In genomic region chr16:17432902-17433576, GRCh38 we compare ENCODE assay signal across 19 cellular contexts. TPM values are rescaled to one million over a fixed set of nuclear protein-coding genes. Genes with fewer than 3 reads are reported as not detected.
DNase-seq lines count a peak whose midpoint lies in the region; ATAC-seq and TF ChIP-seq lines count a peak whose summit lies in the region.
"Had no signal": no experiment of that assay in that cellular context is flagged by ENCODE, and none has a peak within 500 bp of the region (broad histone marks: within the 10 kb centered on the region; RNA-seq: fewer than 3 reads in every experiment).

No MANE protein-coding gene starts in this region.

- POLR2A ChIA-PET in naive thymus-derived CD4-positive, alpha-beta T cell (lab: Charles Lee), result no interaction called here

- H3K27ac ChIP-seq in ACC112 (ENCODE audit: low read depth, low read length) (peak overlapping the region; percentile 22), SU-DHL-6 (ENCODE audit: low read depth, low read length) (no peak overlapping the region; the same call in none of the 2 replicates), neural progenitor cell (no peak overlapping the region)
- H3K27ac ChIP-seq in naive thymus-derived CD4-positive, alpha-beta T cell (ENCODE audit: low read depth, low read length), result no peak overlapping the region
- H3K27ac ChIP-seq: SJCRH30 had no signal

- CTCF ChIA-PET in naive thymus-derived CD4-positive, alpha-beta T cell (lab: Charles Lee), result interaction anchor here (1.0 kb wide), 1 partner anchor 100 kb away, joined by 3 read pairs; no protein-coding TSS in a partner anchor

- ATAC-seq in naive thymus-derived CD4-positive, alpha-beta T cell, result no peak
- ATAC-seq: activated naive CD8-positive, alpha-beta T cell treated with anti-CD3 and anti-CD28 coated beads, Interleukin-2, amount 50 U/mL, for 24 hours had no signal

- no peaks in the 10 kb centered on the region for H3K36me3 ChIP-seq in ACC112 (ENCODE audit: insufficient read depth, low read length)
- 0 out of 2 replicates have a peak, but pooled peaks cover 4% of the 10 kb centered on the region for H3K36me3 ChIP-seq in SU-DHL-6 (ENCODE audit: low read length)
- no peaks in the 10 kb centered on the region for H3K36me3 ChIP-seq in neural progenitor cell
- no peaks in the 10 kb centered on the region for H3K36me3 ChIP-seq in naive thymus-derived CD4-positive, alpha-beta T cell (ENCODE audit: control insufficient read depth in 2 of 3, insufficient read depth in 3 of 3, low read length in 3 of 3)
- H3K36me3 ChIP-seq: SJCRH30 had no signal

- peaks cover 15% of the 10 kb centered on the region for H3K4me1 Mint-ChIP-seq in neural progenitor cell
- peaks cover 13 to 49% (median 29%) of the 10 kb centered on the region in 7 donors for H3K4me1 Mint-ChIP-seq in naive thymus-derived CD4-positive, alpha-beta T cell

- H3K4me2 ChIP-seq in SU-DHL-6 (ENCODE audit: low read depth, low read length, poor library complexity, severe bottlenecking), result peak overlapping the region; percentile 17
- peak overlapping the region; percentile 50 for H3K4me2 ChIP-seq in neural progenitor cell

- H3K9me2 ChIP-seq in SU-DHL-6 (replicated peaks; ENCODE audit: insufficient read depth, low read length), result no peaks in the 10 kb centered on the region

- H3K9ac ChIP-seq in SU-DHL-6 (ENCODE audit: low read length) (no peak overlapping the region), neural progenitor cell (no peak overlapping the region)

- H3K79me2 ChIP-seq in ACC112 (ENCODE audit: control insufficient read depth, insufficient read depth, low read length, unreplicated experiment), result peaks cover 48% of the 10 kb centered on the region
- H3K79me2 ChIP-seq in SU-DHL-6 (ENCODE audit: insufficient read depth, low read length), result peaks cover 57% of the 10 kb centered on the region
- H3K79me2 ChIP-seq in neural progenitor cell (ENCODE audit: low read depth), result no peaks in the 10 kb centered on the region

- TF ChIP-seq CTCF in SU-DHL-6 (IDR thresholded peaks at IDR 0.05; ENCODE audit: insufficient read depth, low read length, poor library complexity, severe bottlenecking) (no peak), fibroblast of pulmonary artery (IDR thresholded peaks at IDR 0.05; ENCODE audit: low read length, missing control alignments) (no peak), neural progenitor cell (IDR thresholded peaks at IDR 0.05) (no peak)

- H3K4me3 Mint-ChIP-seq in neural progenitor cell, result no peak overlapping the region
- H3K4me3 Mint-ChIP-seq in naive thymus-derived CD4-positive, alpha-beta T cell, result no peak overlapping the region
- H3K4me3 Mint-ChIP-seq: activated CD4-positive, alpha-beta T cell treated with anti-CD3 and anti-CD28 coated beads, Interleukin-2, amount 10 ng/mL, durations not matched to agents 7 days and 5 days; activated naive CD8-positive, alpha-beta T cell treated with anti-CD3 and anti-CD28 coated beads, Interleukin-2, amount 50 U/mL, for 24 hours; activated T-cell treated with anti-CD3 and anti-CD28 coated beads, Interleukin-2, amount 50 U/mL, for 24 hours had no signal

- H3K27me3 ChIP-seq in ACC112 (ENCODE audit: insufficient read depth, low read length), result no peaks in the 10 kb centered on the region
- no peaks in the 10 kb centered on the region for H3K27me3 ChIP-seq in SU-DHL-6 (ENCODE audit: low read length)
- no peaks in the 10 kb centered on the region for H3K27me3 ChIP-seq in neural progenitor cell
- no peaks in the 10 kb centered on the region for H3K27me3 ChIP-seq in naive thymus-derived CD4-positive, alpha-beta T cell (ENCODE audit: control insufficient read depth in 2 of 2, insufficient read depth in 2 of 2, low read length in 2 of 2)
- H3K27me3 ChIP-seq: SJCRH30 had no signal

- DNase-seq in fibroblast of pulmonary artery (ENCODE audit: low read depth) (peak; percentile 38), neural progenitor cell (ENCODE audit: low spot score) (no peak), Ammon's horn (ENCODE audit: low spot score) (no peak), DMS53 treated with DMSO at 0.1 percent for 48 hours (lab: John Stamatoyannopoulos, UW; ENCODE audit: unreplicated experiment) (no peak), NCI-H2171 (lab: John Stamatoyannopoulos, UW) (no peak)
- DNase-seq in naive thymus-derived CD4-positive, alpha-beta T cell, result no peak
- DNase-seq: ACHN; activated CD4-positive, alpha-beta T cell treated with anti-CD3 and anti-CD28 coated beads, Interleukin-2, amount 10 ng/mL, durations not matched to agents 7 days and 5 days; activated naive CD8-positive, alpha-beta T cell treated with anti-CD3 and anti-CD28 coated beads, Interleukin-2, amount 50 U/mL, for 24 hours; activated T-cell treated with anti-CD3 and anti-CD28 coated beads, Interleukin-2, amount 50 U/mL, for 24 hours; NCI-H187; NCI-H510A; SJCRH30; small intestine; T-helper 9 cell had no signal

- H3F3A ChIP-seq in SU-DHL-6 (ENCODE audit: insufficient read depth) (peaks cover 11% of the 10 kb centered on the region; the same call in 1 of the 2 replicates), neural progenitor cell (ENCODE audit: low read depth) (peaks cover 37% of the 10 kb centered on the region)

- H3K4me3 ChIP-seq in ACC112 (ENCODE audit: low read depth, low read length) (no peak overlapping the region), SU-DHL-6 (ENCODE audit: insufficient read depth, low read length, poor library complexity, severe bottlenecking) (no peak overlapping the region), fibroblast of pulmonary artery (replicated peaks; ENCODE audit: low read depth, low read length) (no peak overlapping the region), neural progenitor cell (no peak overlapping the region)
- no peak overlapping the region for H3K4me3 ChIP-seq in naive thymus-derived CD4-positive, alpha-beta T cell (ENCODE audit: low read length)
- H3K4me3 ChIP-seq: coronary artery, lung, SJCRH30 had no signal

- no peak overlapping the region for H2AFZ ChIP-seq in ACC112 (ENCODE audit: low read length, unreplicated experiment)
- H2AFZ ChIP-seq in SU-DHL-6 (ENCODE audit: low read depth, low read length, severe bottlenecking), result no peak overlapping the region
- no peak overlapping the region for H2AFZ ChIP-seq in neural progenitor cell (replicated peaks)

- peaks cover 2% of the 10 kb centered on the region for H3K36me3 Mint-ChIP-seq in neural progenitor cell
- H3K36me3 Mint-ChIP-seq in naive thymus-derived CD4-positive, alpha-beta T cell, result peaks cover 3 to 44% (median 17%) of the 10 kb centered on the region in 5 donors

- H3K27ac Mint-ChIP-seq in neural progenitor cell, result no peak overlapping the region
- peak overlapping the region in 1 of 9 donors; percentile 14 for H3K27ac Mint-ChIP-seq in naive thymus-derived CD4-positive, alpha-beta T cell
- H3K27ac Mint-ChIP-seq: activated CD4-positive, alpha-beta T cell treated with anti-CD3 and anti-CD28 coated beads, Interleukin-2, amount 10 ng/mL, durations not matched to agents 7 days and 5 days; activated naive CD8-positive, alpha-beta T cell treated with anti-CD3 and anti-CD28 coated beads, Interleukin-2, amount 50 U/mL, for 24 hours; activated T-cell treated with anti-CD3 and anti-CD28 coated beads, Interleukin-2, amount 50 U/mL, for 24 hours had no signal

- intact Hi-C loops in naive thymus-derived CD4-positive, alpha-beta T cell (cut with micrococcal nuclease), result no loop called here

- H3K9me3 ChIP-seq in SU-DHL-6 (ENCODE audit: insufficient read depth, low read length), result no peaks in the 10 kb centered on the region
- no peaks in the 10 kb centered on the region for H3K9me3 ChIP-seq in neural progenitor cell (ENCODE audit: low read depth)
- no peaks in the 10 kb centered on the region for H3K9me3 ChIP-seq in naive thymus-derived CD4-positive, alpha-beta T cell (ENCODE audit: control insufficient read depth in 2 of 3, low read length in 3 of 3)
- H3K9me3 ChIP-seq: SJCRH30 had no signal

- peaks cover 3% of the 10 kb centered on the region for H3K9me3 Mint-ChIP-seq in neural progenitor cell
- H3K9me3 Mint-ChIP-seq in naive thymus-derived CD4-positive, alpha-beta T cell, result no peaks in the 10 kb centered on the region
- H3K9me3 Mint-ChIP-seq: activated CD4-positive, alpha-beta T cell treated with anti-CD3 and anti-CD28 coated beads, Interleukin-2, amount 10 ng/mL, durations not matched to agents 7 days and 5 days; activated naive CD8-positive, alpha-beta T cell treated with anti-CD3 and anti-CD28 coated beads, Interleukin-2, amount 50 U/mL, for 24 hours; activated T-cell treated with anti-CD3 and anti-CD28 coated beads, Interleukin-2, amount 50 U/mL, for 24 hours had no signal

- H4K20me1 ChIP-seq in SU-DHL-6 (ENCODE audit: low read depth, low read length), result no peaks in the 10 kb centered on the region
- peaks cover 27% of the 10 kb centered on the region for H4K20me1 ChIP-seq in neural progenitor cell (ENCODE audit: low read depth)

- H3K4me1 ChIP-seq in ACC112 (ENCODE audit: control insufficient read depth, insufficient read depth, low read length, unreplicated experiment) (peaks cover 17% of the 10 kb centered on the region), neural progenitor cell (peaks cover 27% of the 10 kb centered on the region)
- peaks cover under 1 to 2% of the 10 kb centered on the region in 2 donors for H3K4me1 ChIP-seq in naive thymus-derived CD4-positive, alpha-beta T cell (ENCODE audit: control insufficient read depth in 2 of 2, insufficient read depth in 2 of 2, low read length in 2 of 2)
- H3K4me1 ChIP-seq: SJCRH30 had no signal

- H3K27me3 Mint-ChIP-seq in neural progenitor cell (ENCODE audit: insufficient read depth, low read depth), result peaks cover 9% of the 10 kb centered on the region
- H3K27me3 Mint-ChIP-seq in naive thymus-derived CD4-positive, alpha-beta T cell, result no peaks in the 10 kb centered on the region
- H3K27me3 Mint-ChIP-seq: activated CD4-positive, alpha-beta T cell treated with anti-CD3 and anti-CD28 coated beads, Interleukin-2, amount 10 ng/mL, durations not matched to agents 7 days and 5 days; activated naive CD8-positive, alpha-beta T cell treated with anti-CD3 and anti-CD28 coated beads, Interleukin-2, amount 50 U/mL, for 24 hours; activated T-cell treated with anti-CD3 and anti-CD28 coated beads, Interleukin-2, amount 50 U/mL, for 24 hours had no signal

RNA-seq across cellular contexts. Expression of gene XYLT1, which starts 37.7 kb away (rescaled TPM):
- total RNA-seq in neural progenitor cell (ENCODE audit: low replicate concordance), result 5.9 and 8.2 TPM in 2 replicates
- total RNA-seq in naive thymus-derived CD4-positive, alpha-beta T cell, result 10 to 100 TPM; 29.6 to 50.4 (median 48.6) TPM
- 1 to 10 TPM; 1.9 to 2.0 TPM for polyA plus RNA-seq in naive thymus-derived CD4-positive, alpha-beta T cell
